Comparison of ENCODE assay signal across 8 cellular contexts in genomic region chr3:10010546-10011465, GRCh38. TPM values are rescaled to one million over a fixed set of nuclear protein-coding genes. Genes with fewer than 3 reads are reported as not detected.
DNase-seq lines count a peak whose midpoint lies in the region; ATAC-seq and TF ChIP-seq lines count a peak whose summit lies in the region.

No MANE protein-coding gene starts in this region.

- H3K27ac ChIP-seq in ACC112 (ENCODE audit: low read depth, low read length) (no peak overlapping the region), WERI-Rb-1 (peak overlapping the region; percentile 74), mammary epithelial cell (ENCODE audit: insufficient read depth, low read depth, low read length) (no peak overlapping the region), skin epidermis (peak overlapping the region in 15 of 21 experiments; percentile 1 to 83 (median 30))

- H3K79me2 ChIP-seq in ACC112 (ENCODE audit: control insufficient read depth, insufficient read depth, low read length, unreplicated experiment) (no peaks in the 10 kb centered on the region), mammary epithelial cell (ENCODE audit: insufficient read depth, low read length) (no peaks in the 10 kb centered on the region)

- intact Hi-C loops in mammary epithelial cell (cut with micrococcal nuclease): loop anchor here (1.0 kb wide), 1 partner anchor 24 kb away; no protein-coding TSS in a partner anchor

- H3K36me3 ChIP-seq in ACC112 (ENCODE audit: insufficient read depth, low read length) (no peaks in the 10 kb centered on the region), WERI-Rb-1 (no peaks in the 10 kb centered on the region; the same call in 1 of the 2 replicates), mammary epithelial cell (ENCODE audit: insufficient read depth, low read length) (no peaks in the 10 kb centered on the region)

- peak overlapping the region; percentile 94 for H3K4me2 ChIP-seq in mammary epithelial cell (ENCODE audit: insufficient read depth, low read depth, low read length)

- in situ Hi-C loops in mammary epithelial cell (cut with MboI; ENCODE audit: low sequenced_read_pairs in 2 of 2): no loop called here

- peaks cover 17% of the 10 kb centered on the region for H3K4me1 ChIP-seq in ACC112 (ENCODE audit: control insufficient read depth, insufficient read depth, low read length, unreplicated experiment)
- peaks cover 21% of the 10 kb centered on the region for H3K4me1 ChIP-seq in mammary epithelial cell (ENCODE audit: insufficient read depth, low read length)

- peak; percentile 36 for DNase-seq in NCI-H2171 (lab: John Stamatoyannopoulos, UW)
- DNase-seq in WERI-Rb-1: peak; percentile 97
- DNase-seq in mammary epithelial cell: peak; percentile 93
- peak; percentile 98 for DNase-seq in iPS-NIHi7 (ENCODE audit: extremely low spot score)

- dilution Hi-C loops in mammary epithelial cell (cut with HindIII; ENCODE audit: low sequenced_read_pairs): no loop called here

- peak overlapping the region; percentile 81 for H3K4me3 ChIP-seq in ACC112 (ENCODE audit: low read depth, low read length)
- peak overlapping the region; percentile 74 for H3K4me3 ChIP-seq in WERI-Rb-1 (ENCODE audit: low read depth, low read length)
- peak overlapping the region; percentile 55 to 78 (median 57) for H3K4me3 ChIP-seq in mammary epithelial cell (replicated peaks in 1 of 3; ENCODE audit: insufficient read depth in 1 of 3, low read depth in 2 of 3, low read length in 3 of 3)
- H3K4me3 ChIP-seq in skin epidermis: peak overlapping the region; percentile 36 to 61 (median 45)

- H3K9ac ChIP-seq in mammary epithelial cell (ENCODE audit: insufficient read depth, low read length): peak overlapping the region; percentile 40

- H2AFZ ChIP-seq in ACC112 (ENCODE audit: low read length, unreplicated experiment) (peak overlapping the region; percentile 28), mammary epithelial cell (ENCODE audit: low read depth, low read length) (peak overlapping the region; percentile 88)

- peak; percentile 72 for ATAC-seq in GM18861 (IDR thresholded peaks at IDR 0.05; ENCODE audit: unreplicated experiment)
- ATAC-seq in HG03064 (IDR thresholded peaks at IDR 0.05; ENCODE audit: low read depth, unreplicated experiment): peak; percentile 90

- H3K27me3 ChIP-seq in ACC112 (ENCODE audit: insufficient read depth, low read length) (no peaks in the 10 kb centered on the region), WERI-Rb-1 (ENCODE audit: insufficient read depth, low read depth, severe bottlenecking) (no peaks in the 10 kb centered on the region), mammary epithelial cell (ENCODE audit: insufficient read depth, low read length) (no peaks in the 10 kb centered on the region)

- no TSS peak for BruUV-seq in mammary epithelial cell (replicated peaks; lab: Mats Ljungman, UMichigan)

- 8% methylated on average over 16 of the region's 60 CpGs for WGBS in mammary epithelial cell (ENCODE audit: low coverage, missing lambda C conversion rate)

- no peaks in the 10 kb centered on the region for H4K20me1 ChIP-seq in mammary epithelial cell (ENCODE audit: insufficient read depth, low read length)

- TF ChIP-seq CTCF in WERI-Rb-1 (IDR thresholded peaks at IDR 0.05; ENCODE audit: low read depth, low read length) (no peak), mammary epithelial cell (conservative IDR thresholded peaks at IDR 0.05 in 1 of 2, IDR thresholded peaks at IDR 0.05 in 1 of 2; ENCODE audit: extremely low read depth in 1 of 2, insufficient read depth in 1 of 2, low read depth in 1 of 2, low read length in 2 of 2) (no peak)

- H3K9me3 ChIP-seq in WERI-Rb-1 (ENCODE audit: severe bottlenecking) (no peaks in the 10 kb centered on the region), mammary epithelial cell (replicated peaks; ENCODE audit: insufficient read depth, low read length) (no peaks in the 10 kb centered on the region)

- CTCF ChIA-PET in mammary epithelial cell (lab: Charles Lee; ENCODE audit: low non-redundant PET): interaction anchor here (0.7 kb wide), 1 partner anchor 77 kb away, joined by 3 read pairs; the partner anchor contains the start of gene CRELD1

RNA-seq across cellular contexts. Expression of gene FANCD2, which starts 15.4 kb away (rescaled TPM):
- total RNA-seq in mammary epithelial cell: 10 to 100 TPM in 1 of 2 donors, 1 to 10 TPM in 1; 6.7 to 23.6 TPM
- polyA plus RNA-seq in mammary epithelial cell: 21.6 TPM
- 22.4 TPM for polyA minus RNA-seq in mammary epithelial cell

RNA-seq across cellular contexts. Expression of gene EMC3, which starts 24.2 kb away (rescaled TPM):
- total RNA-seq in mammary epithelial cell: 10 to 100 TPM; 45.0 to 49.4 TPM
- polyA plus RNA-seq in mammary epithelial cell: 98.8 TPM
- 41.0 TPM for polyA minus RNA-seq in mammary epithelial cell

RNA-seq across cellular contexts. Expression of gene PRRT3, which starts 58.6 kb away (rescaled TPM):
- 1 to 10 TPM; 1.8 to 2.0 TPM for total RNA-seq in mammary epithelial cell
- 0.70 TPM for polyA plus RNA-seq in mammary epithelial cell
- 1.9 TPM for polyA minus RNA-seq in mammary epithelial cell

Comparison
In these comparisons a context has a peak if more than half of its experiments do, and no peak if none do; other contexts are left out.
1. H3K27ac ChIP-seq: peak in WERI-Rb-1 (single experiment) and skin epidermis (15 of 21); none in ACC112 (single experiment) and mammary epithelial cell (single experiment).
2. DNase-seq: peak in every context shown above with its lines; median percentile 98 in iPS-NIHi7; 97 in WERI-Rb-1; 93 in mammary epithelial cell; 36 in NCI-H2171.
3. Peak in every context shown above with its lines, with median percentiles within 50 percentile points of each other: H3K4me3 ChIP-seq.